In genomic region chr14:67619446-67620216, GRCh38 we compare ENCODE assay signal across 8 cellular contexts. TPM values are rescaled to one million over a fixed set of nuclear protein-coding genes. Genes with fewer than 3 reads are reported as not detected.
DNase-seq lines count a peak whose midpoint lies in the region; ATAC-seq, FAIRE-seq and TF ChIP-seq lines count a peak whose summit lies in the region.

Gene ARG2, plus strand, starts transcription at chr14:67619920. Its CDS starts 58 bp downstream, at chr14:67619978.

- no TSS peak for BruUV-seq in endothelial cell of umbilical vein (replicated peaks; lab: Mats Ljungman, UMichigan)

- H4K20me1 ChIP-seq in endothelial cell of umbilical vein (replicated peaks; ENCODE audit: control insufficient read depth, extremely low read depth, insufficient read depth, low read length): no peaks in the 10 kb centered on the region

- TF ChIP-seq CTCF in endothelial cell of umbilical vein (IDR thresholded peaks at IDR 0.05; ENCODE audit: extremely low read depth in 1 of 2, insufficient read depth in 1 of 2, low read depth in 1 of 2, low read length in 2 of 2): no peak

- peak; percentile 87 for FAIRE-seq in endothelial cell of umbilical vein (lab: Jason Lieb, UNC)

- no peaks in the 10 kb centered on the region for H3K79me2 ChIP-seq in endothelial cell of umbilical vein (ENCODE audit: control insufficient read depth, insufficient read depth, low read length)

- H3K4me2 ChIP-seq in endothelial cell of umbilical vein (ENCODE audit: insufficient read depth, low read length): peak within 1 kb of the TSS; percentile 78

- no peak for TF ChIP-seq POLR2A in endothelial cell of umbilical vein (IDR thresholded peaks at IDR 0.05; ENCODE audit: low read depth, low read length)

- H3K27me3 ChIP-seq in HUES48 (ENCODE audit: control insufficient read depth, insufficient read depth, low read length) (peaks cover 14% of the 10 kb centered on the region), NT2/D1 (ENCODE audit: insufficient read depth, insufficient read length) (no peaks in the 10 kb centered on the region), endothelial cell of umbilical vein (ENCODE audit: control insufficient read depth in 2 of 2, insufficient read depth in 2 of 2, low read length in 2 of 2) (peaks cover 2 to 4% of the 10 kb centered on the region in 2 experiments)

- H3K4me3 ChIP-seq in HUES48 (ENCODE audit: low read depth, low read length) (peak within 1 kb of the TSS; percentile 79), NT2/D1 (ENCODE audit: insufficient read length, low read depth) (peak within 1 kb of the TSS; percentile 80), endothelial cell of umbilical vein (replicated peaks in 1 of 3; ENCODE audit: insufficient read depth in 1 of 3, low read depth in 1 of 3, low read length in 3 of 3) (peak within 1 kb of the TSS; percentile 63 to 73 (median 67))

- H3K9me3 ChIP-seq in HUES48 (ENCODE audit: control insufficient read depth, insufficient read depth, low read length): no peaks in the 10 kb centered on the region
- peaks cover 6% of the 10 kb centered on the region; the same call in 1 of the 2 replicates for H3K9me3 ChIP-seq in NT2/D1 (ENCODE audit: insufficient read depth, low read length)
- H3K9me3 ChIP-seq in endothelial cell of umbilical vein (replicated peaks; ENCODE audit: control insufficient read depth, insufficient read depth, low read length): no peaks in the 10 kb centered on the region

- CTCF ChIA-PET in endothelial cell of umbilical vein (lab: Charles Lee): interaction anchor here (0.6 to 6.0 kb wide), 21 partner anchors 10 to 92 kb away, joined by 3 to 437 read pairs (median 7); partner anchors contain the start of genes PIGH, RDH11, RDH12 and VTI1B

- peak within 1 kb of the TSS; percentile 95 for H2AFZ ChIP-seq in endothelial cell of umbilical vein (ENCODE audit: low read depth, low read length)

- dilution Hi-C loops in endothelial cell of umbilical vein (cut with MboI; ENCODE audit: extremely low pct_ligation_motif_present, low sequenced_read_pairs): no loop called here

- H3K4me1 ChIP-seq in HUES48 (ENCODE audit: control insufficient read depth, insufficient read depth, low read length): peaks cover 17% of the 10 kb centered on the region
- no peaks in the 10 kb centered on the region for H3K4me1 ChIP-seq in NT2/D1 (ENCODE audit: insufficient read depth, insufficient read length)
- H3K4me1 ChIP-seq in endothelial cell of umbilical vein (ENCODE audit: control insufficient read depth, extremely low read depth, insufficient read depth, low read length): peaks cover 28% of the 10 kb centered on the region

- H3K27ac ChIP-seq in HUES48 (ENCODE audit: low read depth, low read length) (peak within 1 kb of the TSS; percentile 63), endothelial cell of umbilical vein (ENCODE audit: insufficient read depth, low read depth, low read length) (peak within 1 kb of the TSS; percentile 71)

- DNase-seq in Caki2 (ENCODE audit: low read depth): peak; percentile 92
- peak; percentile 87 for DNase-seq in NT2/D1 (ENCODE audit: low read depth, low spot score)
- peak; percentile 99 for DNase-seq in activated CD8-positive, alpha-beta memory T cell treated with anti-CD3 and anti-CD28 coated beads, Interleukin-2, amount 50 U/mL, for 48 hours
- peak; percentile 96 for DNase-seq in endothelial cell of umbilical vein (ENCODE audit: low read depth, low spot score)
- peak; percentile 89 for DNase-seq in midbrain (lab: John Stamatoyannopoulos, UW)
- peak; percentile 96 to 97 for DNase-seq in stimulated activated CD8-positive, alpha-beta memory T cell treated with anti-CD3 and anti-CD28 coated beads, Interleukin-2, amount 100 ng/mL, for 1 hour (ENCODE audit: low read depth in 2 of 2)

- in situ Hi-C loops in Caki2 (cut with HindIII; ENCODE audit: low pct_unique_long_range_greater_than_20kb, low sequenced_read_pairs): no loop called here

- peak; percentile 94 for ATAC-seq in GM21423 (IDR thresholded peaks at IDR 0.05; ENCODE audit: unreplicated experiment)

- H3K36me3 ChIP-seq in HUES48 (ENCODE audit: control insufficient read depth, insufficient read depth, low read length) (0 out of 2 replicates have a peak, but pooled peaks cover 8% of the 10 kb centered on the region), NT2/D1 (ENCODE audit: insufficient read depth, insufficient read length, low read length) (peaks cover 11% of the 10 kb centered on the region), endothelial cell of umbilical vein (ENCODE audit: control insufficient read depth in 2 of 2, extremely low read depth in 1 of 2, insufficient read depth in 2 of 2, low read length in 2 of 2) (no peaks in the 10 kb centered on the region)

- POLR2A ChIA-PET in endothelial cell of umbilical vein (lab: Charles Lee): no interaction called here

- intact Hi-C loops in endothelial cell of umbilical vein (cut with micrococcal nuclease): loop anchor here (1.0 kb wide), 3 partner anchors 19 to 76 kb away; partner anchors contain the start of genes PIGH and RDH11

- H3K9ac ChIP-seq in HUES48 (ENCODE audit: low read depth, low read length): peak within 1 kb of the TSS; percentile 60; the same call in 1 of the 2 replicates
- H3K9ac ChIP-seq in NT2/D1 (ENCODE audit: insufficient read length, low read depth): peak within 1 kb of the TSS; percentile 76
- H3K9ac ChIP-seq in endothelial cell of umbilical vein (replicated peaks; ENCODE audit: extremely low read depth, insufficient read depth, low read length): peak within 1 kb of the TSS; percentile 85

- H3K9me1 ChIP-seq in endothelial cell of umbilical vein (replicated peaks; ENCODE audit: control insufficient read depth, extremely low read depth, insufficient read depth, low read length): no peaks in the 10 kb centered on the region

TF ChIP-seq in endothelial cell of umbilical vein, 7 proteins besides CTCF, POLR2A, EP300 and RAD21:
- TF ChIP-seq JUN (IDR thresholded peaks at IDR 0.05; ENCODE audit: borderline replicate concordance, insufficient read depth, insufficient read length, low read depth) (peak; percentile 89), MYC (IDR thresholded peaks at IDR 0.05; ENCODE audit: low read depth, low read length) (no peak)

RNA-seq across cellular contexts. Expression of gene ARG2, which starts in this region (rescaled TPM):
- 5.2 and 19.8 TPM in 2 replicates for total RNA-seq in Caki2 (2014; rRNA removed; shearing (Covaris generic); ENCODE audit: low replicate concordance)
- 19.8 and 22.5 TPM in 2 replicates for total RNA-seq in endothelial cell of umbilical vein
- polyA plus RNA-seq in endothelial cell of umbilical vein: 16.6 and 21.6 TPM in 2 replicates
- polyA plus RNA-seq in endothelial cell of umbilical vein (2011; cell fraction: cytosol; rRNA removed): 19.3 and 21.5 TPM in 2 replicates
- polyA plus RNA-seq in endothelial cell of umbilical vein (2011; cell fraction: nucleus; rRNA removed): 14.7 and 15.3 TPM in 2 replicates
- 13.8 and 15.1 TPM in 2 replicates for polyA plus RNA-seq in endothelial cell of umbilical vein (2012)
- 44.7 and 56.3 TPM in 2 replicates for polyA minus RNA-seq in endothelial cell of umbilical vein
- 6.7 TPM for polyA minus RNA-seq in endothelial cell of umbilical vein (2011; cell fraction: cytosol; rRNA and poly(A)+ RNA removed)
- polyA minus RNA-seq in endothelial cell of umbilical vein (2011; cell fraction: nucleus; rRNA and poly(A)+ RNA removed): 6.7 and 9.2 TPM in 2 replicates

Comparison
In these comparisons a context has a peak if more than half of its experiments do, and no peak if none do; other contexts are left out.
1. Peak in every context shown above with its lines: DNase-seq, ATAC-seq, H3K4me3 ChIP-seq and H3K27ac ChIP-seq.